ENCODE assay signal across 6 cellular contexts in the genomic region with DNA sequence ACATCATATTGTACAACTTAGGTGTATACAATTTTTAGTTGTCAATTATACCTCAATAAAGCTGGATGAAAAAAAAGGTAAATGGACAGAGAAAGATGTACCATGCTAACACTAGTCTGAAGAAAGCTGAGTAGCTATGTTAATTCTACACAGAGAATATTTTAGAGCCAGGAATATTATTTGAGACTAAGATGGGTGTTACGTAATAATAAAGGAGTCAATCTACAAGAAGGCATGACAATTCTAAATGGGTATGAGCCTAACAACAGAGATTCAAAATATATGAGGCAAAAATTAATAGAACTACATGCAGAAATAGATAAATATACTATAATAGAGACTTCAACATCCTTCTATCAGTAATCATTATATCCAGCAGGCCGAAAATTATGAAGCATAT.
"Had no signal": no experiment of that assay in that cellular context is flagged by ENCODE, and none has a peak within 500 bp of the region (broad histone marks: within the 10 kb centered on the region; RNA-seq: fewer than 3 reads in every experiment).

No MANE protein-coding gene starts in this region.

- FAIRE-seq: HTR-8/SVneo had no signal

- H3K27ac ChIP-seq: HL-60, KMS-11 had no signal

- H3K4me2 ChIP-seq: KMS-11 had no signal

- H3K9ac ChIP-seq: KMS-11 had no signal

- DNase-seq: Karpas-422, KBM-7, KG1 had no signal
